In the genomic region with DNA sequence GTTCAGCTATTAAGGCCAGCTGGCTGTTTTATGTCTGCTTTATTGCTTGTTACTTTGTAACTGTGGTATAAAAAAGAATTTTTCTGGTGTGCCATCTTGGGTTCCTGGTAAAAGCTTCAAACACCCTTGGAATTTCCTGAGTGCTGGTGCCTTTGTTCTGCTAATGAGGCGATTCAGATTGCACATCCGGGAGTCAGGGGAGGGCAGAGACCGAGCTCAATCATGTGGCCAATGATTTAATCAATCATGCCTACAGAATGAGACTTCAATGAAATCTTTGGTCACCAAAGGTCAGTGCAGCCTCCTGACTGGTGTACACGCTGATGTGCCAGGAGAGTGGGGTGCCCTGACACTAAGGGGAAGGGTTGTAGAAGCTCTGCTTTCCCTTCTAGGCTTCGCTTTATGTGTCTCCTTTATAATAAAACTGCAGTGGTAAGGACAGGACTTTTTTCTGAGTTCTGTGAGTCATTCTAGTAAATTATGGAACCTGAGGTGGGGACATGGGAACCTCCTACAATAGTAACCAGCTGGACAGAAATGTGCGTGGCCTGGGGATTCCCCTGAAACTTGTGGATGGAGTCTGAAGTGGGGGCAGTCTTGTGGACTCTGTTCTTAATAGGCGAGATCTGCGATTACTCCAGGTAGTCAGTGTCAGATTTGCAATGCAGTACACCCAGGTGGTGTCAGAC, we compare ENCODE assay signal across 13 cellular contexts.
DNase-seq lines count a peak whose midpoint lies in the region; ATAC-seq, FAIRE-seq and TF ChIP-seq lines count a peak whose summit lies in the region.
"Had no signal": no experiment of that assay in that cellular context is flagged by ENCODE, and none has a peak within 500 bp of the region (broad histone marks: within the 10 kb centered on the region; RNA-seq: fewer than 3 reads in every experiment).

No MANE protein-coding gene starts in this region.

- H3K56ac ChIP-seq in mesendoderm (ENCODE audit: low read length), result peak overlapping the region; percentile 66

- H3K4me1 ChIP-seq in HUES6 (ENCODE audit: control insufficient read depth, insufficient read depth, low read length), result peaks cover 67% of the 10 kb centered on the region
- peaks cover 5% of the 10 kb centered on the region for H3K4me1 ChIP-seq in mesendoderm (ENCODE audit: control insufficient read depth, low read depth, low read length)
- no peaks in the 10 kb centered on the region for H3K4me1 ChIP-seq in Karpas-422 (ENCODE audit: low read length)

- no peak overlapping the region for H3K4me3 ChIP-seq in AG04449 (ENCODE audit: low read depth, low read length)
- peak overlapping the region; percentile 33 for H3K4me3 ChIP-seq in HUES6 (ENCODE audit: low read depth, low read length)
- no peak overlapping the region for H3K4me3 ChIP-seq in mesendoderm (ENCODE audit: low read length)
- no peak overlapping the region for H3K4me3 ChIP-seq in Karpas-422 (ENCODE audit: low read length)

- H3K4ac ChIP-seq in mesendoderm (ENCODE audit: low read depth, low read length), result peak overlapping the region; percentile 88

- CTCF ChIA-PET in AG04449 (lab: Yijun Ruan, JAX), result no interaction called here

- FAIRE-seq in endometrium (lab: Jason Lieb, UNC), result peak; percentile 12

- H3K23ac ChIP-seq in mesendoderm (ENCODE audit: low read length), result no peak overlapping the region

- no peak overlapping the region for H2AK5ac ChIP-seq in mesendoderm (ENCODE audit: low read length)

- no peaks in the 10 kb centered on the region for H3K27me3 ChIP-seq in HUES6 (ENCODE audit: control insufficient read depth, insufficient read depth, low read length)
- no peaks in the 10 kb centered on the region for H3K27me3 ChIP-seq in mesendoderm (ENCODE audit: insufficient read depth, low read length, poor library complexity)
- no peaks in the 10 kb centered on the region for H3K27me3 ChIP-seq in Karpas-422 (ENCODE audit: low read length)

- peak overlapping the region; percentile 87 for H3K27ac ChIP-seq in HUES6 (ENCODE audit: low read depth, low read length)
- no peak overlapping the region for H3K27ac ChIP-seq in mesendoderm (ENCODE audit: low read depth, low read length)
- H3K27ac ChIP-seq in Karpas-422 (ENCODE audit: low read length), result no peak overlapping the region

- H4K5ac ChIP-seq in mesendoderm (ENCODE audit: low read length), result no peak overlapping the region

- H3K9ac ChIP-seq in HUES6 (ENCODE audit: low read length) (peak overlapping the region; percentile 64), mesendoderm (ENCODE audit: low read length) (no peak overlapping the region), Karpas-422 (ENCODE audit: low read length) (no peak overlapping the region)

- TF ChIP-seq CTCF in AG04449 (IDR thresholded peaks at IDR 0.05; ENCODE audit: insufficient read depth, low read length, missing control alignments), result no peak

- H3K4me2 ChIP-seq in mesendoderm (ENCODE audit: low read length) (no peak overlapping the region), Karpas-422 (ENCODE audit: low read depth, low read length, poor library complexity, severe bottlenecking) (no peak overlapping the region)

- H4K20me1 ChIP-seq in Karpas-422 (ENCODE audit: insufficient read depth, low read depth, low read length), result no peaks in the 10 kb centered on the region

- no peaks in the 10 kb centered on the region for H3K79me2 ChIP-seq in mesendoderm (ENCODE audit: control insufficient read depth, insufficient read depth, low read length)
- peaks cover 4% of the 10 kb centered on the region; the same call in 1 of the 2 replicates for H3K79me2 ChIP-seq in Karpas-422 (ENCODE audit: low read length)

- no peak for ATAC-seq in HG03039 (IDR thresholded peaks at IDR 0.05; ENCODE audit: unreplicated experiment)
- ATAC-seq: activated CD8-positive, alpha-beta T cell treated with anti-CD3 and anti-CD28 coated beads for 36 hours had no signal

- H2BK15ac ChIP-seq in mesendoderm (replicated peaks; ENCODE audit: low read depth), result no peak overlapping the region

- H2AFZ ChIP-seq in Karpas-422 (ENCODE audit: low read length), result no peak overlapping the region

- H3K9me2 ChIP-seq in Karpas-422 (replicated peaks; ENCODE audit: insufficient read depth, low read length), result no peaks in the 10 kb centered on the region

- no peak overlapping the region for H2BK5ac ChIP-seq in mesendoderm (ENCODE audit: low read length)

- H3K36me3 ChIP-seq in HUES6 (ENCODE audit: control insufficient read depth, insufficient read depth, low read length) (peaks cover 10% of the 10 kb centered on the region), mesendoderm (ENCODE audit: control insufficient read depth, insufficient read depth, low read length) (peaks cover 2% of the 10 kb centered on the region), Karpas-422 (ENCODE audit: insufficient read depth, low read length) (0 out of 2 replicates have a peak, but pooled peaks cover 3% of the 10 kb centered on the region)

- no CpG with 5 or more reads among the region's 8 CpGs for WGBS in mesendoderm (ENCODE audit: extremely low coverage, insufficient coverage, low lambda C conversion rate)

- H3K79me1 ChIP-seq in mesendoderm (ENCODE audit: low read length), result no peaks in the 10 kb centered on the region

- H3K9me3 ChIP-seq in HUES6 (ENCODE audit: control insufficient read depth, insufficient read depth, low read depth, low read length), result no peaks in the 10 kb centered on the region
- H3K9me3 ChIP-seq in Karpas-422 (ENCODE audit: low read length), result no peaks in the 10 kb centered on the region

- no peak overlapping the region for H4K8ac ChIP-seq in mesendoderm (ENCODE audit: low read depth, low read length)

- DNase-seq in AG04449 (ENCODE audit: low read depth, low spot score), result peak; percentile 17
- peak; percentile 91 for DNase-seq in mesendoderm
- DNase-seq in H4 (ENCODE audit: low spot score), result no peak
- no peak for DNase-seq in Karpas-422
- DNase-seq in nucleus accumbens (lab: John Stamatoyannopoulos, UW), result no peak
- DNase-seq: activated CD8-positive, alpha-beta T cell treated with anti-CD3 and anti-CD28 coated beads for 36 hours; Kasumi-1; midbrain; stimulated activated naive CD4-positive, alpha-beta T cell treated with Interleukin-2 at 50 U/mL for 16 hours; SW 1271 had no signal

- POLR2A ChIA-PET in AG04449 (lab: Yijun Ruan, JAX), result interaction anchor here (0.8 kb wide), 1 partner anchor 34 kb away, joined by 3 read pairs; no protein-coding TSS in a partner anchor

- no peak overlapping the region for H2BK120ac ChIP-seq in mesendoderm (ENCODE audit: low read depth, low read length)

- H3K18ac ChIP-seq in mesendoderm (ENCODE audit: low read length), result peak overlapping the region; percentile 20

Comparison
In these comparisons a context has a peak if more than half of its experiments do, and no peak if none do; other contexts are left out.
1. DNase-seq: peak in AG04449 (single experiment) and mesendoderm (single experiment); none in H4 (single experiment), Karpas-422 (single experiment) and nucleus accumbens (0 of 56).